Comparison of ENCODE assay signal across 21 cellular contexts in genomic region chr11:86550757-86551156, GRCh38.
DNase-seq lines count a peak whose midpoint lies in the region; ATAC-seq and TF ChIP-seq lines count a peak whose summit lies in the region.
"Had no signal": no experiment of that assay in that cellular context is flagged by ENCODE, and none has a peak within 500 bp of the region (broad histone marks: within the 10 kb centered on the region; RNA-seq: fewer than 3 reads in every experiment).

No MANE protein-coding gene starts in this region.

- no peak overlapping the region for H3K4me2 ChIP-seq in hepatocyte

- H3K36me3 ChIP-seq in right atrium auricular region (no peaks in the 10 kb centered on the region), hepatocyte (replicated peaks; ENCODE audit: insufficient read depth, low read depth) (no peaks in the 10 kb centered on the region), spleen (no peaks in the 10 kb centered on the region), vagina (no peaks in the 10 kb centered on the region), right lobe of liver (no peaks in the 10 kb centered on the region)
- H3K36me3 ChIP-seq: pancreas had no signal

- no peak for DNase-seq in right atrium auricular region (ENCODE audit: low spot score)
- no peak for DNase-seq in Right ventricle myocardium inferior (ENCODE audit: missing footprints)
- DNase-seq in hepatocyte (ENCODE audit: low spot score) = no peak
- no peak for DNase-seq in spleen
- peak in 1 of 2 donors; percentile 72 for DNase-seq in vagina (ENCODE audit: extremely low spot score in 2 of 2)
- DNase-seq in NAMALWA (ENCODE audit: low spot score) = no peak
- no peak for DNase-seq in right lobe of liver
- no peak for DNase-seq in activated CD4-positive, CD25-positive, alpha-beta regulatory T cell treated with anti-CD3 and anti-CD28 coated beads, Interleukin-2, amount 50 U/mL, for 72 hours
- DNase-seq: activated CD4-positive, alpha-beta T cell treated with anti-CD3 and anti-CD28 coated beads for 36 hours; activated naive CD4-positive, alpha-beta T cell treated with anti-CD3 and anti-CD28 coated beads for 36 hours; activated T-cell treated with anti-CD3 and anti-CD28 coated beads, Interleukin-2, amount 50 U/mL, for 4 hours; anterior cingulate cortex; Kasumi-1; naive thymus-derived CD4-positive, alpha-beta T cell; NCI-H1092; NCI-H2227 treated with DMSO at 0.1 percent for 48 hours; NCI-H748 treated with DMSO at 0.1 percent for 48 hours; T-cell had no signal

- H3K27me3 ChIP-seq in right atrium auricular region = no peaks in the 10 kb centered on the region
- no peaks in the 10 kb centered on the region for H3K27me3 ChIP-seq in hepatocyte
- H3K27me3 ChIP-seq in spleen (replicated peaks in 1 of 7) = no peaks in the 10 kb centered on the region
- no peaks in the 10 kb centered on the region for H3K27me3 ChIP-seq in vagina
- no peaks in the 10 kb centered on the region for H3K27me3 ChIP-seq in right lobe of liver
- H3K27me3 ChIP-seq: pancreas, tibial nerve had no signal

- no peak overlapping the region for H2AFZ ChIP-seq in hepatocyte

- TF ChIP-seq POLR2A in spleen (IDR thresholded peaks at IDR 0.05) = no peak
- no peak for TF ChIP-seq POLR2A in vagina (IDR thresholded peaks at IDR 0.05)
- TF ChIP-seq POLR2A in right lobe of liver (IDR thresholded peaks at IDR 0.05) = no peak

- H3K4me1 ChIP-seq in right atrium auricular region (peaks cover 0 to 49% of the 10 kb centered on the region in 2 donors), hepatocyte (ENCODE audit: insufficient read depth) (peaks cover 26% of the 10 kb centered on the region), spleen (peaks cover 4 to 41% (median 15%) of the 10 kb centered on the region in 6 donors), vagina (peaks cover 46% of the 10 kb centered on the region), right lobe of liver (peaks cover 0 to 4% (median 0%) of the 10 kb centered on the region in 4 donors)

- H4K20me1 ChIP-seq in hepatocyte (ENCODE audit: insufficient read depth, poor library complexity, severe bottlenecking) = no peaks in the 10 kb centered on the region

- H3K4me3 ChIP-seq in right atrium auricular region = no peak overlapping the region
- H3K4me3 ChIP-seq in hepatocyte = no peak overlapping the region
- no peak overlapping the region for H3K4me3 ChIP-seq in spleen
- H3K4me3 ChIP-seq in vagina = no peak overlapping the region
- H3K4me3 ChIP-seq in right lobe of liver = no peak overlapping the region
- H3K4me3 ChIP-seq: A549, pancreas, tibial nerve had no signal

- H3K9me3 ChIP-seq in right atrium auricular region = no peaks in the 10 kb centered on the region
- no peaks in the 10 kb centered on the region for H3K9me3 ChIP-seq in hepatocyte (ENCODE audit: low read depth)
- H3K9me3 ChIP-seq in spleen = no peaks in the 10 kb centered on the region
- no peaks in the 10 kb centered on the region for H3K9me3 ChIP-seq in vagina
- no peaks in the 10 kb centered on the region for H3K9me3 ChIP-seq in right lobe of liver
- H3K9me3 ChIP-seq: A549, pancreas, tibial nerve had no signal

- 100% methylated on average over 2 of the region's 2 CpGs for WGBS in hepatocyte (ENCODE audit: low lambda C conversion rate, missing lambda C conversion rate)
- WGBS in spleen, 5 donors = 93 to 100% (median 96%) methylated on average over 2 of the region's 2 CpGs
- WGBS in right lobe of liver (ENCODE audit: insufficient coverage, low coverage, low lambda C conversion rate, missing lambda C conversion rate) = 100% methylated on average over 1 of the region's 2 CpGs

- no peaks in the 10 kb centered on the region for H3K79me2 ChIP-seq in hepatocyte

- H3K9me2 ChIP-seq in hepatocyte (replicated peaks; ENCODE audit: insufficient read depth) = no peaks in the 10 kb centered on the region

- ATAC-seq in Right ventricle myocardium inferior (no peak), right lobe of liver (no peak)
- ATAC-seq: activated CD4-positive, alpha-beta T cell treated with anti-CD3 and anti-CD28 coated beads for 36 hours; activated T-cell treated with anti-CD3 and anti-CD28 coated beads, Interleukin-2, amount 50 U/mL, for 4 hours; naive thymus-derived CD4-positive, alpha-beta T cell; T-cell had no signal

- intact Hi-C loops in Right ventricle myocardium inferior (cut with DNase I) = no loop called here
- intact Hi-C loops in spleen (cut with DNase I; ENCODE audit: low total_unique reads) = no loop called here
- intact Hi-C loops in vagina (cut with DNase I) = no loop called here
- intact Hi-C loops in right lobe of liver (cut with DNase I) = no loop called here

- peak overlapping the region; percentile 34 to 52 for H3K27ac ChIP-seq in right atrium auricular region
- H3K27ac ChIP-seq in hepatocyte = peak overlapping the region; percentile 62
- H3K27ac ChIP-seq in spleen = peak overlapping the region in 6 of 8 donors; percentile 50 to 76 (median 67)
- peak overlapping the region; percentile 66 for H3K27ac ChIP-seq in vagina
- H3K27ac ChIP-seq in right lobe of liver = no peak overlapping the region

- TF ChIP-seq CTCF in right atrium auricular region (IDR thresholded peaks at IDR 0.05) (no peak), hepatocyte (IDR thresholded peaks at IDR 0.05; ENCODE audit: poor library complexity) (no peak), spleen (IDR thresholded peaks at IDR 0.05 in 8 of 11, conservative IDR thresholded peaks at IDR 0.05 in 3 of 11) (no peak), vagina (IDR thresholded peaks at IDR 0.05) (no peak), right lobe of liver (IDR thresholded peaks at IDR 0.05) (no peak)

Comparison
In these comparisons a context has a peak if more than half of its experiments do, and no peak if none do; other contexts are left out.
1. H3K27ac ChIP-seq: peak in right atrium auricular region (2 of 2), hepatocyte (single experiment), spleen (6 of 8) and vagina (single experiment); none in right lobe of liver (0 of 3).